In genomic region chr1:43452789-43453441, GRCh38 we compare ENCODE assay signal across 9 cellular contexts. TPM values are rescaled to one million over a fixed set of nuclear protein-coding genes. Genes with fewer than 3 reads are reported as not detected.
DNase-seq lines count a peak whose midpoint lies in the region; ATAC-seq and TF ChIP-seq lines count a peak whose summit lies in the region.
"Had no signal": no experiment of that assay in that cellular context is flagged by ENCODE, and none has a peak within 500 bp of the region (broad histone marks: within the 10 kb centered on the region; RNA-seq: fewer than 3 reads in every experiment).

No MANE protein-coding gene starts in this region.

- H3K4me3 Mint-ChIP-seq in central memory CD8-positive, alpha-beta T cell, result peak overlapping the region; percentile 84

- H3K9me3 Mint-ChIP-seq in central memory CD8-positive, alpha-beta T cell, result no peaks in the 10 kb centered on the region

- TF ChIP-seq CTCF in stomach (IDR thresholded peaks at IDR 0.05), result no peak

- TF ChIP-seq EP300 in stomach (IDR thresholded peaks at IDR 0.05), result no peak

- no peaks in the 10 kb centered on the region for H3K27me3 ChIP-seq in stomach

- peak overlapping the region; percentile 51 to 66 (median 66) for H3K4me3 ChIP-seq in stomach

- no peaks in the 10 kb centered on the region for H3K9me3 ChIP-seq in stomach

- peaks cover 19% of the 10 kb centered on the region for H3K4me1 Mint-ChIP-seq in central memory CD8-positive, alpha-beta T cell

- 14 to 18% (median 16%) methylated on average over 6 to 10 of the region's 10 CpGs for WGBS in stomach, 5 donors

- peaks cover 28% of the 10 kb centered on the region for H3K27me3 Mint-ChIP-seq in central memory CD8-positive, alpha-beta T cell

- no peak for TF ChIP-seq POLR2A in stomach (IDR thresholded peaks at IDR 0.05)

- no peak for ATAC-seq in central memory CD8-positive, alpha-beta T cell (replicated peaks; ENCODE audit: extremely low read depth, poor library complexity, severe bottlenecking)
- ATAC-seq in GM18873 (IDR thresholded peaks at IDR 0.05; ENCODE audit: low FRiP score, unreplicated experiment), result no peak

- intact Hi-C loops in stomach (cut with DNase I; ENCODE audit: low total_unique reads), result no loop called here

- peak overlapping the region; percentile 91 to 97 (median 93) for H3K27ac ChIP-seq in stomach
- H3K27ac ChIP-seq: C4-2B had no signal

- H3K36me3 ChIP-seq in stomach, result peaks cover 39 to 46% (median 43%) of the 10 kb centered on the region in 4 donors

- H3K36me3 Mint-ChIP-seq in central memory CD8-positive, alpha-beta T cell (ENCODE audit: insufficient read depth), result peaks cover 13% of the 10 kb centered on the region

- H3K4me1 ChIP-seq in stomach, result peaks cover 4 to 51% (median 23%) of the 10 kb centered on the region in 4 donors

- DNase-seq in NCI-H1105 treated with DMSO at 0.1 percent for 48 hours (lab: John Stamatoyannopoulos, UW) (peak; percentile 39), NCI-H1105 (lab: John Stamatoyannopoulos, UW) (no peak), NCI-H345 (lab: John Stamatoyannopoulos, UW) (peak; percentile 86), kidney glomerular epithelial cell (lab: John Stamatoyannopoulos, UW) (peak; percentile 18), stomach (peak; percentile 49), 8988T (no peak)
- DNase-seq in central memory CD8-positive, alpha-beta T cell (ENCODE audit: low spot score in 2 of 2), result peak in 1 of 2 donors; percentile 12

- peak overlapping the region; percentile 0 for H3K27ac Mint-ChIP-seq in central memory CD8-positive, alpha-beta T cell (ENCODE audit: low read depth)

RNA-seq across cellular contexts. Expression of gene HYI, which starts 0.8 kb away (rescaled TPM):
- 10 to 100 TPM; 24.4 to 77.6 (median 43.6) TPM for total RNA-seq in stomach
- polyA plus RNA-seq in stomach, result 100 to 1,000 TPM in 2 of 3 donors, 10 to 100 TPM in 1; 64.2 to 173 (median 143) TPM

Comparison
In these comparisons a context has a peak if more than half of its experiments do, and no peak if none do; other contexts are left out.
1. DNase-seq: peak in NCI-H1105 treated with DMSO at 0.1 percent for 48 hours (single experiment), NCI-H345 (single experiment), kidney glomerular epithelial cell (single experiment) and stomach (single experiment); none in NCI-H1105 (single experiment) and 8988T (single experiment).